ENCODE assay signal across 13 cellular contexts in genomic region chr3:149532463-149533180, GRCh38. TPM values are rescaled to one million over a fixed set of nuclear protein-coding genes. Genes with fewer than 3 reads are reported as not detected.
DNase-seq lines count a peak whose midpoint lies in the region; ATAC-seq, FAIRE-seq and TF ChIP-seq lines count a peak whose summit lies in the region.
"Had no signal": no experiment of that assay in that cellular context is flagged by ENCODE, and none has a peak within 500 bp of the region (broad histone marks: within the 10 kb centered on the region; RNA-seq: fewer than 3 reads in every experiment).

No MANE protein-coding gene starts in this region.

- peak overlapping the region; percentile 84; the same call in 1 of the 2 replicates for H3K27ac Mint-ChIP-seq in HFFc6
- peak overlapping the region; percentile 85 for H3K27ac Mint-ChIP-seq in chondrocyte (ENCODE audit: unreplicated experiment)
- H3K27ac Mint-ChIP-seq in progenitor cell of endocrine pancreas: peak overlapping the region; percentile 18
- H3K27ac Mint-ChIP-seq: activated naive CD8-positive, alpha-beta T cell treated with anti-CD3 and anti-CD28 coated beads, Interleukin-2, amount 50 U/mL, for 24 hours had no signal

- DNase-seq in GM12891 (ENCODE audit: insufficient read length, low spot score) (no peak), HFFc6 (no peak), chondrocyte (ENCODE audit: low spot score) (no peak), progenitor cell of endocrine pancreas (ENCODE audit: low spot score, unreplicated experiment) (no peak), amniotic stem cell (lab: John Stamatoyannopoulos, UW) (no peak), inferior parietal cortex (ENCODE audit: extremely low spot score) (no peak)
- no peak for DNase-seq in stimulated activated CD8-positive, alpha-beta memory T cell treated with anti-CD3 and anti-CD28 coated beads, Interleukin-4, amount 100 ng/mL, for 48 hours
- DNase-seq: activated naive CD8-positive, alpha-beta T cell treated with anti-CD3 and anti-CD28 coated beads, Interleukin-2, amount 50 U/mL, for 24 hours; GF-D8; NCI-H1436 had no signal

- peak; percentile 43 for FAIRE-seq in GM12891 (lab: Jason Lieb, UNC)

- no peak for TF ChIP-seq POLR2A in GM12891 (IDR thresholded peaks at IDR 0.05; ENCODE audit: low read depth, low read length)

- H3K4me3 Mint-ChIP-seq in HFFc6 (no peak overlapping the region), chondrocyte (ENCODE audit: unreplicated experiment) (no peak overlapping the region), progenitor cell of endocrine pancreas (ENCODE audit: low read depth) (no peak overlapping the region)
- H3K4me3 Mint-ChIP-seq: activated naive CD8-positive, alpha-beta T cell treated with anti-CD3 and anti-CD28 coated beads, Interleukin-2, amount 50 U/mL, for 24 hours had no signal

- H3K36me3 Mint-ChIP-seq in HFFc6 (ENCODE audit: low read depth) (peaks cover 16% of the 10 kb centered on the region), chondrocyte (ENCODE audit: low read depth) (no peaks in the 10 kb centered on the region), progenitor cell of endocrine pancreas (ENCODE audit: insufficient read depth) (no peaks in the 10 kb centered on the region)

- H3K27me3 Mint-ChIP-seq in HFFc6 (ENCODE audit: insufficient read depth) (no peaks in the 10 kb centered on the region), chondrocyte (ENCODE audit: low read depth) (no peaks in the 10 kb centered on the region), progenitor cell of endocrine pancreas (no peaks in the 10 kb centered on the region)

- H3K9me3 Mint-ChIP-seq in HFFc6: no peaks in the 10 kb centered on the region
- no peaks in the 10 kb centered on the region for H3K9me3 Mint-ChIP-seq in chondrocyte (ENCODE audit: low read depth)
- no peaks in the 10 kb centered on the region for H3K9me3 Mint-ChIP-seq in progenitor cell of endocrine pancreas (ENCODE audit: low read depth)
- H3K9me3 Mint-ChIP-seq: activated naive CD8-positive, alpha-beta T cell treated with anti-CD3 and anti-CD28 coated beads, Interleukin-2, amount 50 U/mL, for 24 hours had no signal

- TF ChIP-seq CTCF in HFFc6 (IDR thresholded peaks at IDR 0.05) (no peak), chondrocyte (IDR thresholded peaks at IDR 0.05) (no peak), progenitor cell of endocrine pancreas (IDR thresholded peaks at IDR 0.05; ENCODE audit: unreplicated experiment) (no peak)

- H3K4me1 Mint-ChIP-seq in HFFc6 (ENCODE audit: low read depth) (peaks cover 90% of the 10 kb centered on the region), chondrocyte (ENCODE audit: low read depth) (peaks cover 87% of the 10 kb centered on the region), progenitor cell of endocrine pancreas (ENCODE audit: low read depth) (peaks cover 45% of the 10 kb centered on the region)

- no peak for ATAC-seq in GM19455 (IDR thresholded peaks at IDR 0.05; ENCODE audit: unreplicated experiment)
- ATAC-seq: activated naive CD8-positive, alpha-beta T cell treated with anti-CD3 and anti-CD28 coated beads, Interleukin-2, amount 50 U/mL, for 24 hours had no signal

TF ChIP-seq in GM12891, 5 proteins besides CTCF, POLR2A, EP300 and RAD21:
- TF ChIP-seq TAF1 (IDR thresholded peaks at IDR 0.05; ENCODE audit: low read depth, low read length) (no peak), POLR2AphosphoS5 (IDR thresholded peaks at IDR 0.05; ENCODE audit: low read depth, low read length) (no peak), PAX5 (IDR thresholded peaks at IDR 0.05; ENCODE audit: insufficient read depth, low read length, severe bottlenecking) (no peak), SPI1 (IDR thresholded peaks at IDR 0.05; ENCODE audit: low read depth, low read length) (no peak), POU2F2 (IDR thresholded peaks at IDR 0.05; ENCODE audit: low read depth, low read length) (no peak)

RNA-seq across cellular contexts. Expression of gene TM4SF4, which starts 58.1 kb away (rescaled TPM):
- polyA plus RNA-seq in GM12891 (2012; ENCODE audit: low read depth, missing spikeins): not detected
- total RNA-seq in HFFc6 (2021; fragmentation: NEBNext Ultra II Directional; extraction: Animal tissue kit (Norgen Biotek cat#: 25700)): 1 to 10 TPM in 1 of 6 experiments, under 1 TPM in 5; 0.25 to 1.3 (median 0.63) TPM
- total RNA-seq in chondrocyte (not detected in 3 replicates), progenitor cell of endocrine pancreas (314 and 357 TPM in 2 replicates)
- total RNA-seq: skeletal muscle tissue; T-helper 1 cell treated with Interleukin-12 subunit alpha and Interleukin-12 subunit beta and Interleukin-4 antibody, amounts not matched to agents 30 ng/mL and 1 ng/mL, for 36 hours had no signal

Comparison
In these comparisons a context has a peak if more than half of its experiments do, and no peak if none do; other contexts are left out.
1. H3K27ac Mint-ChIP-seq: peak in every context shown above with its lines; median percentile 85 in chondrocyte; 84 in HFFc6; 18 in progenitor cell of endocrine pancreas.
2. RNA of gene TM4SF4, which starts 58.1 kb away (total RNA-seq): 314 to 357 TPM in progenitor cell of endocrine pancreas; 0.25 to 1.3 TPM in HFFc6 and not detected in chondrocyte; every median in the first group is over 100 times any median in the second.